ENCODE assay signal across 4 cellular contexts in the genomic region with DNA sequence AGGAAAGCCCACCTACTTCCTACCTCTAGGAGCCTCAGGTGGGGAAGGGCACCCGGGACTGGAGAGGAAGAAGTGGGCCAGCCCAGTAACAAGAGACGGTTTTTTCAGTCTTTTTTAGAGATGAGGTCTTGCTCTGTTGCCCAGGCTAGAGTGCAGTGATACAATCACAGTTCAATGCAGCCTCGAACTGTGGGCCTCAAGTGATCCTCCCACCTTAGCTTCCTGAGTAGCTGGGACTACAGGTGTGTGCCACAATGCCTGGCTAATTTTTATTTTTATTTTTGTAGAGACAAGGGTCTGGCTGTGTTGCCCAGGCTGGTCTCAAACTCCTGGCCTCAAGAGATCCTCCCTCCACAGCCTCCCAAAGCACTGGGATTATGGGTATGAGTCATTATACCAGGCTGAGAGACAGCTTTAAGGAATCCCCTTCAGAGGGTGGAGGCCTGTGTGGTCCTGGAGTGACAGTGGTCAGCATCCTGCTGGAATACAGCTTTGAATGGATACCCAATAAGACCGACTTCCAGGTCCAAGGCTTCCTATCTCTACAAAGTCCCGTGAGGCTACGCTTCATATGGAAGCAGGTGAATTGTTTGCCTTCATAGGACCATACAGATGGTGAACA.
TF ChIP-seq lines count a peak whose summit lies in the region.

No MANE protein-coding gene starts in this region.

TF ChIP-seq in GM23338, 12 proteins besides CTCF, POLR2A, EP300 and RAD21 (continues in another document):
- TF ChIP-seq EZH2phosphoT487 (IDR thresholded peaks at IDR 0.05; ENCODE audit: unreplicated experiment): no peak
- TF ChIP-seq POLR2AphosphoS5 (IDR thresholded peaks at IDR 0.05; ENCODE audit: low read depth): no peak
- TF ChIP-seq ZNF331 (CRISPR knock-in tag; IDR thresholded peaks at IDR 0.05; ENCODE audit: low read depth): no peak
- no peak for TF ChIP-seq JUNB (IDR thresholded peaks at IDR 0.05; ENCODE audit: unreplicated experiment)
- TF ChIP-seq, protein P1, sequence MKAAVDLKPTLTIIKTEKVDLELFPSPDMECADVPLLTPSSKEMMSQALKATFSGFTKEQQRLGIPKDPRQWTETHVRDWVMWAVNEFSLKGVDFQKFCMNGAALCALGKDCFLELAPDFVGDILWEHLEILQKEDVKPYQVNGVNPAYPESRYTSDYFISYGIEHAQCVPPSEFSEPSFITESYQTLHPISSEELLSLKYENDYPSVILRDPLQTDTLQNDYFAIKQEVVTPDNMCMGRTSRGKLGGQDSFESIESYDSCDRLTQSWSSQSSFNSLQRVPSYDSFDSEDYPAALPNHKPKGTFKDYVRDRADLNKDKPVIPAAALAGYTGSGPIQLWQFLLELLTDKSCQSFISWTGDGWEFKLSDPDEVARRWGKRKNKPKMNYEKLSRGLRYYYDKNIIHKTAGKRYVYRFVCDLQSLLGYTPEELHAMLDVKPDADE (IDR thresholded peaks at IDR 0.05): no peak
- TF ChIP-seq CREB1 (CRISPR knock-in tag; IDR thresholded peaks at IDR 0.05; ENCODE audit: low read depth): no peak
- TF ChIP-seq EZH2 (IDR thresholded peaks at IDR 0.05; ENCODE audit: low read depth, unreplicated experiment): no peak

TF ChIP-seq in HEK293, 187 proteins besides CTCF, POLR2A, EP300 and RAD21:
- TF ChIP-seq ZNF2 (tag by site-specific recombination; IDR thresholded peaks at IDR 0.05) (no peak), ZNF121 (tag by site-specific recombination; IDR thresholded peaks at IDR 0.05) (peak; percentile 47; the same call in 1 of the 2 replicates)

TF ChIP-seq in K562, 482 proteins besides CTCF, POLR2A, EP300 and RAD21:
- no peak for TF ChIP-seq FOXJ3 (CRISPR knock-in tag; IDR thresholded peaks at IDR 0.05)
- TF ChIP-seq ZNF121 (CRISPR knock-in tag; conservative IDR thresholded peaks at IDR 0.05): peak; percentile 19; the same call in 1 of the 2 replicates
TF ChIP-seq in K562: peak in this region for 1.

TF ChIP-seq in H1, 55 proteins besides CTCF, POLR2A, EP300 and RAD21:
- TF ChIP-seq CHD2 (IDR thresholded peaks at IDR 0.05; ENCODE audit: low read length) (no peak), KDM1A (IDR thresholded peaks at IDR 0.05; ENCODE audit: borderline replicate concordance, low read length) (peak; percentile 25; the same call in 1 of the 2 replicates)
